ENCODE assay signal across 14 cellular contexts in genomic region chr13:29484236-29484635, GRCh38.
DNase-seq lines count a peak whose midpoint lies in the region; ATAC-seq and TF ChIP-seq lines count a peak whose summit lies in the region.
"Had no signal": no experiment of that assay in that cellular context is flagged by ENCODE, and none has a peak within 500 bp of the region (broad histone marks: within the 10 kb centered on the region; RNA-seq: fewer than 3 reads in every experiment).

No MANE protein-coding gene starts in this region.

- ATAC-seq in HG03378 (IDR thresholded peaks at IDR 0.05; ENCODE audit: unreplicated experiment) (peak; percentile 53), memory B cell (ENCODE audit: low read depth) (peak; percentile 97), T-cell (replicated peaks in 1 of 4) (no peak)
- ATAC-seq: left colon, Panc1 had no signal

- DNase-seq in DMS79 treated with DMSO at 0.1 percent for 48 hours (lab: John Stamatoyannopoulos, UW), result peak; percentile 65
- peak; percentile 54 for DNase-seq in NCI-H69 (lab: John Stamatoyannopoulos, UW)
- DNase-seq in memory B cell (ENCODE audit: low spot score in 2 of 2), result no peak
- no peak for DNase-seq in superior temporal gyrus (ENCODE audit: extremely low spot score)
- DNase-seq in T-cell, result no peak
- no peak for DNase-seq in immature natural killer cell
- DNase-seq in GM10266 (ENCODE audit: extremely low spot score), result no peak
- DNase-seq: activated CD4-positive, CD25-positive, alpha-beta regulatory T cell; activated gamma-delta T cell treated with Interleukin-2 at 50 U/mL for 16 hours; C1 segment of cervical spinal cord; left colon; SW 1271 had no signal

- H3K4me3 Mint-ChIP-seq in memory B cell (peak overlapping the region; percentile 4), T-cell (no peak overlapping the region), immature natural killer cell (no peak overlapping the region)

- H3K4me1 Mint-ChIP-seq in memory B cell (peaks cover 9% of the 10 kb centered on the region), T-cell (no peaks in the 10 kb centered on the region), immature natural killer cell (no peaks in the 10 kb centered on the region)

- CTCF ChIA-PET in T-cell (lab: Charles Lee), result no interaction called here

- H3K27ac Mint-ChIP-seq in memory B cell (no peak overlapping the region), T-cell (no peak overlapping the region), immature natural killer cell (no peak overlapping the region)

- H3K9me3 Mint-ChIP-seq in memory B cell (no peaks in the 10 kb centered on the region), T-cell (no peaks in the 10 kb centered on the region), immature natural killer cell (no peaks in the 10 kb centered on the region)

- H3K36me3 Mint-ChIP-seq in memory B cell (no peaks in the 10 kb centered on the region), T-cell (no peaks in the 10 kb centered on the region), immature natural killer cell (no peaks in the 10 kb centered on the region)

- TF ChIP-seq CTCF in GM10266 (IDR thresholded peaks at IDR 0.05; ENCODE audit: control insufficient read depth, insufficient read depth, low read depth, missing control alignments), result no peak

- peaks cover under 1% of the 10 kb centered on the region for H3K27me3 Mint-ChIP-seq in memory B cell
- H3K27me3 Mint-ChIP-seq in T-cell, result peaks cover 13 to 17% of the 10 kb centered on the region in 2 donors
- peaks cover 0 to 9% (median 8%) of the 10 kb centered on the region in 3 donors for H3K27me3 Mint-ChIP-seq in immature natural killer cell (ENCODE audit: low read depth in 3 of 3)

- POLR2A ChIA-PET in T-cell (lab: Charles Lee), result no interaction called here

Comparison
In these comparisons a context has a peak if more than half of its experiments do, and no peak if none do; other contexts are left out.
1. DNase-seq: peak in DMS79 treated with DMSO at 0.1 percent for 48 hours (single experiment) and NCI-H69 (single experiment); none in memory B cell (0 of 2), superior temporal gyrus (single experiment), T-cell (0 of 34), immature natural killer cell (0 of 3) and GM10266 (single experiment).
2. ATAC-seq: peak in HG03378 (single experiment) and memory B cell (single experiment); none in T-cell (0 of 4).